8 cellular contexts compared by ENCODE assay signal in genomic region chr2:101309211-101309700, GRCh38. TPM values are rescaled to one million over a fixed set of nuclear protein-coding genes. Genes with fewer than 3 reads are reported as not detected.
DNase-seq lines count a peak whose midpoint lies in the region; ATAC-seq and TF ChIP-seq lines count a peak whose summit lies in the region.

No MANE protein-coding gene starts in this region.

- H3K27ac Mint-ChIP-seq in CD14-positive monocyte = peak overlapping the region; percentile 90 to 99 (median 95)
- peak overlapping the region; percentile 95 to 98 for H3K27ac Mint-ChIP-seq in effector memory CD8-positive, alpha-beta T cell

- peaks cover 30% of the 10 kb centered on the region for H4K20me1 ChIP-seq in osteoblast (ENCODE audit: insufficient read depth, low read length)

- peaks cover 0 to 2% (median 0%) of the 10 kb centered on the region in 7 donors for H3K9me3 Mint-ChIP-seq in CD14-positive monocyte
- H3K9me3 Mint-ChIP-seq in effector memory CD8-positive, alpha-beta T cell = no peaks in the 10 kb centered on the region

- peaks cover 19 to 29% of the 10 kb centered on the region in 2 donors for H3K36me3 Mint-ChIP-seq in CD14-positive monocyte
- H3K36me3 Mint-ChIP-seq in effector memory CD8-positive, alpha-beta T cell (ENCODE audit: insufficient read depth) = peaks cover 53% of the 10 kb centered on the region

- peaks cover 21% of the 10 kb centered on the region for H3K4me1 ChIP-seq in osteoblast (ENCODE audit: insufficient read depth, low read length)

- H3K4me1 Mint-ChIP-seq in CD14-positive monocyte = peaks cover 62% of the 10 kb centered on the region
- peaks cover 57 to 60% of the 10 kb centered on the region in 2 donors for H3K4me1 Mint-ChIP-seq in effector memory CD8-positive, alpha-beta T cell (ENCODE audit: low read depth in 2 of 2)

- no peaks in the 10 kb centered on the region for H3K9me3 ChIP-seq in osteoblast (ENCODE audit: low read depth, low read length)

- no peak for ATAC-seq in effector memory CD8-positive, alpha-beta T cell (replicated peaks)
- no peak for ATAC-seq in HG03045 (IDR thresholded peaks at IDR 0.05; ENCODE audit: unreplicated experiment)
- no peak for ATAC-seq in GM18520 (IDR thresholded peaks at IDR 0.05; ENCODE audit: unreplicated experiment)

- H3K4me2 ChIP-seq in osteoblast (ENCODE audit: insufficient read depth, low read length) = peak overlapping the region; percentile 96

- H3K27me3 Mint-ChIP-seq in CD14-positive monocyte (ENCODE audit: low read depth in 3 of 3) = peaks cover 0 to 3% (median 0%) of the 10 kb centered on the region in 3 donors
- no peaks in the 10 kb centered on the region for H3K27me3 Mint-ChIP-seq in effector memory CD8-positive, alpha-beta T cell

- no peaks in the 10 kb centered on the region for H3K36me3 ChIP-seq in osteoblast (ENCODE audit: insufficient read depth, low read length)

- H3K4me3 ChIP-seq in osteoblast (ENCODE audit: insufficient read depth, low read length) = peak overlapping the region; percentile 87

- peak overlapping the region; percentile 70 to 71 for H3K4me3 Mint-ChIP-seq in CD14-positive monocyte
- peak overlapping the region; percentile 90 to 94 for H3K4me3 Mint-ChIP-seq in effector memory CD8-positive, alpha-beta T cell

- no peaks in the 10 kb centered on the region for H3K27me3 ChIP-seq in osteoblast (ENCODE audit: insufficient read depth, low read length)

- H3K27ac ChIP-seq in osteoblast (ENCODE audit: low read depth, low read length) = peak overlapping the region; percentile 64

- H3K79me2 ChIP-seq in osteoblast (ENCODE audit: insufficient read depth, low read length) = peaks cover 45% of the 10 kb centered on the region

- H2AFZ ChIP-seq in osteoblast (ENCODE audit: low read length) = peak overlapping the region; percentile 97

- intact Hi-C loops in CD14-positive monocyte (cut with micrococcal nuclease) = loop anchor here (2.0 to 5.0 kb wide), 2 partner anchors 20 to 57 kb away; partner anchors contain the start of gene CNOT11 (in 2 of the 2)

- TF ChIP-seq CTCF in CD14-positive monocyte (IDR thresholded peaks at IDR 0.05) = no peak
- TF ChIP-seq CTCF in osteoblast (IDR thresholded peaks at IDR 0.05; ENCODE audit: extremely low read depth, low read depth, low read length) = no peak

- DNase-seq in CD14-positive monocyte (ENCODE audit: low spot score) (no peak), NAMALWA (ENCODE audit: low spot score) (peak; percentile 14), osteoblast (ENCODE audit: insufficient read length, low spot score, missing footprints) (no peak), iPS-NIHi7 (ENCODE audit: extremely low spot score) (no peak), NCI-H2227 treated with DMSO at 0.1 percent for 48 hours (lab: John Stamatoyannopoulos, UW) (no peak)
- no peak for DNase-seq in effector memory CD8-positive, alpha-beta T cell

RNA-seq across cellular contexts. Expression of gene RNF149, which starts 0.8 kb away (rescaled TPM):
- 100 to 1,000 TPM; 112 to 141 TPM for polyA plus RNA-seq in CD14-positive monocyte
- 70.1 and 73.1 TPM in 2 replicates for total RNA-seq in osteoblast

RNA-seq across cellular contexts. Expression of gene CNOT11, which starts 56.6 kb away (rescaled TPM):
- 10 to 100 TPM; 38.4 to 39.0 TPM for polyA plus RNA-seq in CD14-positive monocyte
- total RNA-seq in osteoblast = 43.4 and 45.1 TPM in 2 replicates
